In genomic region chr18:5276947-5277346, GRCh38 we compare ENCODE assay signal across 1 cellular context.
TF ChIP-seq lines count a peak whose summit lies in the region.

No MANE protein-coding gene starts in this region.

TF ChIP-seq in WTC11, 78 proteins besides CTCF, POLR2A, EP300 and RAD21 (continued from another document):
- TF ChIP-seq SMAD3 (CRISPR knock-in tag; IDR thresholded peaks at IDR 0.05; ENCODE audit: borderline replicate concordance): no peak
- no peak for TF ChIP-seq ATF1 (CRISPR knock-in tag; IDR thresholded peaks at IDR 0.05)
- TF ChIP-seq SOX15 (CRISPR knock-in tag; IDR thresholded peaks at IDR 0.05): no peak
